ENCODE assay signal across 1 cellular context in genomic region chr9:137837345-137838278, GRCh38.
TF ChIP-seq lines count a peak whose summit lies in the region.

No MANE protein-coding gene starts in this region.

TF ChIP-seq in K562, 482 proteins besides CTCF, POLR2A, EP300 and RAD21:
- TF ChIP-seq SLC30A9 (CRISPR knock-in tag; IDR thresholded peaks at IDR 0.05) = no peak
- no peak for TF ChIP-seq ZFP36 (IDR thresholded peaks at IDR 0.05; ENCODE audit: low read depth, low read length, partially characterized antibody)
- peak; percentile 16; the same call in 1 of the 2 replicates for TF ChIP-seq POLR2G (IDR thresholded peaks at IDR 0.05; ENCODE audit: low read depth, low read length)
- no peak for TF ChIP-seq XRCC5 (IDR thresholded peaks at IDR 0.05; ENCODE audit: low read depth, low read length)
- no peak for TF ChIP-seq ZNF740 (CRISPR knock-in tag; IDR thresholded peaks at IDR 0.05)
- no peak for TF ChIP-seq ZNF740 (tag; IDR thresholded peaks at IDR 0.05)
- no peak for TF ChIP-seq HNRNPH1 (optimal IDR thresholded peaks at IDR 0.05; ENCODE audit: low read depth, low read length)
